In the genomic region with DNA sequence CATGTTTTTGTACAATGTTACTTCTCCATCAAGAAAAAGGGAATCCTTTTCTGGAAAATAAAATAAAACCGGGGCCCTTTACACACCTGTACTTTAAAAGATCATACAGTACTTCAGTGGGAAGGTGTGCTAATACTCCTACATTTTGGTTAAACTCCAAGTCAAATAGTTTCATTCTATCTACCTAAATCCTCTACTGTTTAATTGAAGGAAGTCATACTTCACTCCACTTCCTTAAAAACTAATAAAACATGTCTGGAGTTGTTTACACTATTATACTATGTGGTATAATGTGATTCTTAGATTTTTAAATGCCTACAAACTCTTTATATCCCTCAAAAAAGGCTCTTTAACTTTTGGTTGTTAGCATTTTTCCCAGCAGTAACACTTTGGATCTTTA, we compare ENCODE assay signal across 27 cellular contexts. TPM values are rescaled to one million over a fixed set of nuclear protein-coding genes. Genes with fewer than 3 reads are reported as not detected.
DNase-seq lines count a peak whose midpoint lies in the region; ATAC-seq and TF ChIP-seq lines count a peak whose summit lies in the region.
"Had no signal": no experiment of that assay in that cellular context is flagged by ENCODE, and none has a peak within 500 bp of the region (broad histone marks: within the 10 kb centered on the region; RNA-seq: fewer than 3 reads in every experiment).

No MANE protein-coding gene starts in this region.

- DNase-seq in activated naive CD8-positive, alpha-beta T cell treated with anti-CD3 and anti-CD28 coated beads for 36 hours: no peak
- DNase-seq in DND-41 (no peak), PC-9 (no peak), left lung (no peak), RWPE1 (ENCODE audit: low spot score) (no peak), 8988T (no peak), substantia nigra (lab: John Stamatoyannopoulos, UW) (no peak)
- DNase-seq: CD8-positive, alpha-beta memory T cell; DMS 273 treated with DMSO at 0.1 percent for 48 hours; DMS79; GM23248; H7; MM.1S; NCI-H1436 treated with DMSO at 0.1 percent for 48 hours; NCI-H187 treated with DMSO at 0.1 percent for 48 hours; NCI-H2171 treated with DMSO at 0.1 percent for 48 hours; NCI-H345; NCI-H510A treated with DMSO at 0.1 percent for 48 hours; NCI-H774; Peyer's patch; SIG-M5; SW 1271 had no signal

- H3K4me2 ChIP-seq in DND-41 (ENCODE audit: insufficient read depth, low read length): no peak overlapping the region
- H3K4me2 ChIP-seq in PC-9: no peak overlapping the region
- H3K4me2 ChIP-seq: A549 had no signal

- H3K9me3 ChIP-seq in DND-41 (ENCODE audit: insufficient read depth, low read length, severe bottlenecking): no peaks in the 10 kb centered on the region
- H3K9me3 ChIP-seq in PC-9 (ENCODE audit: insufficient read depth, low read depth): no peaks in the 10 kb centered on the region
- no peaks in the 10 kb centered on the region for H3K9me3 ChIP-seq in left lung
- H3K9me3 ChIP-seq: A549, Peyer's patch had no signal

- no peak overlapping the region for H3K27ac ChIP-seq in DND-41 (ENCODE audit: low read length)
- no peak overlapping the region for H3K27ac ChIP-seq in PC-9
- no peak overlapping the region for H3K27ac ChIP-seq in left lung
- no peak overlapping the region for H3K27ac ChIP-seq in RWPE1
- no peak overlapping the region for H3K27ac ChIP-seq in substantia nigra (ENCODE audit: low read depth, low read length, poor library complexity, severe bottlenecking)
- H3K27ac ChIP-seq: A549, GM23248, Peyer's patch, SK-N-MC had no signal

- no TSS peak for BruUV-seq in PC-9 (replicated peaks; lab: Mats Ljungman, UMichigan)

- no peak for TF ChIP-seq CTCF in DND-41 (IDR thresholded peaks at IDR 0.05; ENCODE audit: borderline replicate concordance, extremely low read depth, low read length, poor library complexity, severe bottlenecking)
- no peak for TF ChIP-seq CTCF in PC-9 (conservative IDR thresholded peaks at IDR 0.05)
- TF ChIP-seq CTCF in left lung (IDR thresholded peaks at IDR 0.05): no peak
- TF ChIP-seq CTCF in RWPE1 (conservative IDR thresholded peaks at IDR 0.05; ENCODE audit: low read depth): no peak

- H3K4me3 ChIP-seq in DND-41 (ENCODE audit: low read depth in 1 of 2, low read length in 2 of 2): no peak overlapping the region
- H3K4me3 ChIP-seq in PC-9: no peak overlapping the region
- H3K4me3 ChIP-seq in left lung: no peak overlapping the region
- H3K4me3 ChIP-seq: A549, GM23248, Peyer's patch, SK-N-MC had no signal

- H3K4me1 ChIP-seq in DND-41 (ENCODE audit: insufficient read depth, low read length): peaks cover 30% of the 10 kb centered on the region
- H3K4me1 ChIP-seq in PC-9 (replicated peaks; ENCODE audit: insufficient read depth): peaks cover 17% of the 10 kb centered on the region
- H3K4me1 ChIP-seq in left lung: no peaks in the 10 kb centered on the region
- H3K4me1 ChIP-seq: A549, Peyer's patch had no signal

- peak overlapping the region; percentile 41 for H3K27ac Mint-ChIP-seq in activated naive CD8-positive, alpha-beta T cell
- H3K27ac Mint-ChIP-seq in activated naive CD8-positive, alpha-beta T cell treated with anti-CD3 and anti-CD28 coated beads for 36 hours: no peak overlapping the region
- H3K27ac Mint-ChIP-seq: CD8-positive, alpha-beta memory T cell; T-helper 1 cell treated with Interleukin-12 subunit alpha and Interleukin-12 subunit beta and Interleukin-4 antibody, amounts not matched to agents 30 μg/mL and 1 μg/mL, for 36 hours had no signal

- H3K27me3 ChIP-seq in DND-41 (ENCODE audit: insufficient read depth, low read length, poor library complexity): no peaks in the 10 kb centered on the region
- H3K27me3 ChIP-seq in PC-9 (ENCODE audit: insufficient read depth, low read depth): no peaks in the 10 kb centered on the region
- H3K27me3 ChIP-seq in left lung: no peaks in the 10 kb centered on the region
- H3K27me3 ChIP-seq: Peyer's patch had no signal

- H2AFZ ChIP-seq in DND-41 (ENCODE audit: low read depth, low read length) (0 out of 2 replicates have a peak overlapping the region, but pooled peaks have one; percentile 55), PC-9 (0 out of 2 replicates have a peak overlapping the region, but pooled peaks have one; percentile 36)
- H2AFZ ChIP-seq: GM23248 had no signal

- CTCF ChIA-PET in PC-9 (lab: Charles Lee): no interaction called here
- CTCF ChIA-PET in RWPE1 (lab: Yijun Ruan, JAX): no interaction called here

- H3K79me2 ChIP-seq in DND-41 (ENCODE audit: insufficient read depth, low read length) (no peaks in the 10 kb centered on the region), PC-9 (ENCODE audit: low read depth) (no peaks in the 10 kb centered on the region)

- no peaks in the 10 kb centered on the region for H3K36me3 ChIP-seq in DND-41 (ENCODE audit: insufficient read depth, low read length)
- no peaks in the 10 kb centered on the region for H3K36me3 ChIP-seq in PC-9 (ENCODE audit: low read depth)
- no peaks in the 10 kb centered on the region for H3K36me3 ChIP-seq in left lung
- H3K36me3 ChIP-seq: Peyer's patch had no signal

- H3K9ac ChIP-seq in DND-41 (ENCODE audit: low read depth, low read length): no peak overlapping the region
- H3K9ac ChIP-seq: GM23248 had no signal

- POLR2A ChIA-PET in PC-9 (lab: Charles Lee; ENCODE audit: unreplicated experiment) (no interaction called here), RWPE1 (lab: Yijun Ruan, JAX; ENCODE audit: low non-redundant PET) (no interaction called here)

- intact Hi-C loops in PC-9 (cut with micrococcal nuclease; ENCODE audit: unreplicated experiment) (no loop called here), left lung (cut with DNase I) (no loop called here)

- H3K27me3 Mint-ChIP-seq in activated naive CD8-positive, alpha-beta T cell: no peaks in the 10 kb centered on the region
- H3K27me3 Mint-ChIP-seq in activated naive CD8-positive, alpha-beta T cell treated with anti-CD3 and anti-CD28 coated beads for 36 hours: no peaks in the 10 kb centered on the region
- H3K27me3 Mint-ChIP-seq: CD8-positive, alpha-beta memory T cell had no signal

- no peak overlapping the region for H3K4me3 Mint-ChIP-seq in activated naive CD8-positive, alpha-beta T cell
- H3K4me3 Mint-ChIP-seq in activated naive CD8-positive, alpha-beta T cell treated with anti-CD3 and anti-CD28 coated beads for 36 hours: no peak overlapping the region
- H3K4me3 Mint-ChIP-seq: CD14-positive monocyte; CD8-positive, alpha-beta memory T cell; T-helper 1 cell treated with Interleukin-12 subunit alpha and Interleukin-12 subunit beta and Interleukin-4 antibody, amounts not matched to agents 30 μg/mL and 1 μg/mL, for 36 hours had no signal

- no peaks in the 10 kb centered on the region for H3F3A ChIP-seq in PC-9 (ENCODE audit: insufficient read depth, low read depth)

- no peak; the same call in 2 of the 3 replicates for ATAC-seq in DND-41 (ENCODE audit: insufficient read depth, low read depth)
- ATAC-seq in left lung: peak; percentile 25
- ATAC-seq: A549 had no signal

- H4K20me1 ChIP-seq in DND-41 (ENCODE audit: insufficient read depth, low read length): no peaks in the 10 kb centered on the region
- no peaks in the 10 kb centered on the region for H4K20me1 ChIP-seq in PC-9 (ENCODE audit: insufficient read depth)

- H3K9me2 ChIP-seq in PC-9 (ENCODE audit: insufficient read depth): no peaks in the 10 kb centered on the region

- H3K4me1 Mint-ChIP-seq in activated naive CD8-positive, alpha-beta T cell (ENCODE audit: low read depth): peaks cover 24% of the 10 kb centered on the region
- peaks cover 22% of the 10 kb centered on the region for H3K4me1 Mint-ChIP-seq in activated naive CD8-positive, alpha-beta T cell treated with anti-CD3 and anti-CD28 coated beads for 36 hours

- no peaks in the 10 kb centered on the region for H3K9me3 Mint-ChIP-seq in activated naive CD8-positive, alpha-beta T cell (ENCODE audit: low read depth)
- H3K9me3 Mint-ChIP-seq in activated naive CD8-positive, alpha-beta T cell treated with anti-CD3 and anti-CD28 coated beads for 36 hours: no peaks in the 10 kb centered on the region
- H3K9me3 Mint-ChIP-seq: CD8-positive, alpha-beta memory T cell; T-helper 1 cell treated with Interleukin-12 subunit alpha and Interleukin-12 subunit beta and Interleukin-4 antibody, amounts not matched to agents 30 μg/mL and 1 μg/mL, for 36 hours had no signal

- H3K36me3 Mint-ChIP-seq in activated naive CD8-positive, alpha-beta T cell: no peaks in the 10 kb centered on the region
- H3K36me3 Mint-ChIP-seq in activated naive CD8-positive, alpha-beta T cell treated with anti-CD3 and anti-CD28 coated beads for 36 hours: no peaks in the 10 kb centered on the region
- H3K36me3 Mint-ChIP-seq: CD14-positive monocyte; CD8-positive, alpha-beta memory T cell had no signal

RNA-seq across cellular contexts. Expression of a gene that starts 18.6 kb away (rescaled TPM):
- 100 to 1,000 TPM; 147 to 151 TPM for total RNA-seq in activated naive CD8-positive, alpha-beta T cell treated with anti-CD3 and anti-CD28 coated beads for 36 hours
- total RNA-seq in PC-9 (2021): 70.5 and 84.4 TPM in 2 replicates
- total RNA-seq in left lung: 10 to 100 TPM; 55.1 to 61.2 TPM
